Comparison of ENCODE assay signal across 17 cellular contexts in the genomic region with DNA sequence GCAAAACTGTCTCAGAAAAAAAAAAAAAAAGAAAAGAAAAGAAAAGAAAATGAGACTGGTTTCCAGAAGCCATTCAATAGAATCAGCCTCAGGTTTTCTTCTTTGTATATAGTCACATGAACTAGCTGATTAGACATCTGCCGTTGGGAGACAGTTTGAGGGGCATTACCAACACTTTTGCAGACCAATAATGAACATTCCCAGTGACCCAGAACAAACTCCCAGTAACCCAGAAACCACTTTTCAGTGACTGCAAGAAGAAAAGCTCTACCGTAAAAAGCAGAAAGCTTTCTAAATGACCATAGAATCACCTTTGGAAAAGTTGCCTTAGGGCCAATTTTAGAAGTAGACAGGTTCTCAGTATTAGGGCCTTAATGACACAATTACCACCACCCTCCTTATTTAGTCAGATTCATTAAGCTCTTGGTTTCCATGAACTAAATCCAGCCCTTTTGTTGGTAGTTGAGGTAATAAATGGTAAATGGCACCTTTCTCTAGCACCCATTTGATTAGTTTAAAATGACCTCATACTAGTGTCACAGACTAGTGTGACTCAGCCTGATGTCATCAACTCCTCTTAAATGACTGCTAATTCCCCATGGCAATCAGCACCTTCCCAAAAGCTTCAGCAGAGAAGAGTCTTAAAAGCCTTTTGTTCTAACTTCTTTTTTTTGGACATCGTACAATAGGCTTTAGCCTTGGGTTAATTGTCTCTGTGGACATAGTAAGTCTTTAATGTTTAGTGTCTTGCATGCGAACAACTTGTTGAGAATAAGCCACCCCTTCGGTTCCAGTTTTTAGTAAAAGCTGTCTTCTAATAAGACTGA. TPM values are rescaled to one million over a fixed set of nuclear protein-coding genes. Genes with fewer than 3 reads are reported as not detected.
DNase-seq lines count a peak whose midpoint lies in the region; ATAC-seq and TF ChIP-seq lines count a peak whose summit lies in the region.
"Had no signal": no experiment of that assay in that cellular context is flagged by ENCODE, and none has a peak within 500 bp of the region (broad histone marks: within the 10 kb centered on the region; RNA-seq: fewer than 3 reads in every experiment).

No MANE protein-coding gene starts in this region.

- ATAC-seq in foreskin keratinocyte (peak; percentile 68), HG02852 (IDR thresholded peaks at IDR 0.05; ENCODE audit: unreplicated experiment) (no peak)
- ATAC-seq: left colon had no signal

- H3K27me3 ChIP-seq in GM23248 (replicated peaks; ENCODE audit: insufficient read depth) (no peaks in the 10 kb centered on the region), foreskin keratinocyte (no peaks in the 10 kb centered on the region)
- H3K27me3 ChIP-seq: BE2C, hepatocyte, Peyer's patch had no signal

- H3K27ac ChIP-seq in GM23248 = no peak overlapping the region
- no peak overlapping the region for H3K27ac ChIP-seq in foreskin keratinocyte
- H3K27ac ChIP-seq: hepatocyte, Peyer's patch, skin epidermis had no signal

- no peaks in the 10 kb centered on the region; the same call in 1 of the 2 replicates for H3K4me1 ChIP-seq in GM23248 (ENCODE audit: insufficient read depth)
- no peaks in the 10 kb centered on the region for H3K4me1 ChIP-seq in foreskin keratinocyte
- H3K4me1 ChIP-seq: BE2C, Peyer's patch had no signal

- no peak overlapping the region for H3K4me2 ChIP-seq in GM23248 (ENCODE audit: unreplicated experiment)
- H3K4me2 ChIP-seq: hepatocyte had no signal

- no peak overlapping the region for H3K9ac ChIP-seq in GM23248

- no peaks in the 10 kb centered on the region for H4K20me1 ChIP-seq in GM23248 (ENCODE audit: insufficient read depth)

- H2AFZ ChIP-seq in GM23248 = no peak overlapping the region
- H2AFZ ChIP-seq: hepatocyte had no signal

- H3K4me3 ChIP-seq in GM23248 = no peak overlapping the region
- H3K4me3 ChIP-seq: esophagus squamous epithelium, hepatocyte, Peyer's patch, skin epidermis had no signal

- no peak for TF ChIP-seq CTCF in foreskin keratinocyte (conservative IDR thresholded peaks at IDR 0.05)

- peak; percentile 25 for DNase-seq in CD1c-positive myeloid dendritic cell (ENCODE audit: extremely low spot score)
- DNase-seq in GM23248 = peak; percentile 69
- DNase-seq in RPMI7951 (ENCODE audit: low read depth) = peak; percentile 63
- peak in 1 of 2 donors; percentile 26 for DNase-seq in foreskin keratinocyte
- no peak for DNase-seq in GM03348 (ENCODE audit: low spot score)
- no peak for DNase-seq in GF-D8 (lab: John Stamatoyannopoulos, UW)
- no peak for DNase-seq in Ammon's horn (ENCODE audit: low spot score)
- DNase-seq: activated effector memory CD4-positive, alpha-beta T cell treated with anti-CD3 and anti-CD28 coated beads, Interleukin-2, amount 50 U/mL, for 16 hours; anterior cingulate cortex; BE2C; esophagus squamous epithelium; left colon; Peyer's patch; stimulated activated naive CD4-positive, alpha-beta T cell treated with Interleukin-2 at 50 U/mL for 16 hours had no signal

- WGBS in GM23248 (ENCODE audit: low coverage in 1 of 2, low lambda C conversion rate in 2 of 2, missing lambda C conversion rate in 2 of 2), 2 experiments = 57 to 61% methylated on average over 5 of the region's 5 CpGs

- no peaks in the 10 kb centered on the region for H3K9me2 ChIP-seq in GM23248 (ENCODE audit: insufficient read depth)

- no peaks in the 10 kb centered on the region for H3K36me3 ChIP-seq in GM23248 (ENCODE audit: low read depth)
- H3K36me3 ChIP-seq: BE2C, esophagus squamous epithelium, Peyer's patch had no signal

- H3K9me3 ChIP-seq in GM23248 (ENCODE audit: low read depth) = no peaks in the 10 kb centered on the region
- H3K9me3 ChIP-seq: BE2C had no signal

- H3K79me2 ChIP-seq in GM23248 (ENCODE audit: insufficient read depth) = no peaks in the 10 kb centered on the region
- H3K79me2 ChIP-seq: hepatocyte had no signal

- H3F3A ChIP-seq in GM23248 (ENCODE audit: insufficient read depth) = no peaks in the 10 kb centered on the region

- in situ Hi-C loops in GM23248 (cut with MboI) = loop anchor here (10.0 kb wide), 1 partner anchor 375 kb away; no protein-coding TSS in a partner anchor

RNA-seq across cellular contexts. Expression of gene XRCC2, which starts 33.6 kb away (rescaled TPM):
- total RNA-seq in GM23248 (2014; rRNA removed; shearing (Covaris generic)) = 0.76 and 1.1 TPM in 2 replicates
- polyA plus RNA-seq in GM23248 (2016; fragmentation: Nextera tagmentation; extraction: Ambion mirVana) (1.4 and 1.5 TPM in 2 replicates), foreskin keratinocyte (1.5 and 2.4 TPM in 2 replicates)
- 7.9 and 8.3 TPM in 2 replicates for total RNA-seq in RPMI7951 (2014; rRNA removed; shearing (Covaris generic))
- 7.0 and 9.3 TPM in 2 replicates for total RNA-seq in foreskin keratinocyte

RNA-seq across cellular contexts. Expression of gene ACTR3B, which starts 50.0 kb away (rescaled TPM):
- 6.2 and 34.2 TPM in 2 replicates for total RNA-seq in GM23248 (2014; rRNA removed; shearing (Covaris generic))
- polyA plus RNA-seq in GM23248 (2016; fragmentation: Nextera tagmentation; extraction: Ambion mirVana) (10.4 and 10.6 TPM in 2 replicates), foreskin keratinocyte (3.1 and 3.9 TPM in 2 replicates)
- total RNA-seq in RPMI7951 (2014; rRNA removed; shearing (Covaris generic)) = 4.0 and 4.3 TPM in 2 replicates
- total RNA-seq in foreskin keratinocyte = 3.7 and 5.2 TPM in 2 replicates

Comparison
In these comparisons a context has a peak if more than half of its experiments do, and no peak if none do; other contexts are left out.
1. DNase-seq: peak in CD1c-positive myeloid dendritic cell (single experiment), GM23248 (single experiment) and RPMI7951 (single experiment); none in GM03348 (single experiment), GF-D8 (single experiment) and Ammon's horn (single experiment).